In genomic region chr13:21326155-21327030, GRCh38 we compare ENCODE assay signal across 8 cellular contexts.
DNase-seq lines count a peak whose midpoint lies in the region; ATAC-seq and TF ChIP-seq lines count a peak whose summit lies in the region.

No MANE protein-coding gene starts in this region.

- peak overlapping the region; percentile 42 for H3K9ac ChIP-seq in NT2/D1 (ENCODE audit: insufficient read length, low read depth)
- no peak overlapping the region for H3K9ac ChIP-seq in endodermal cell (ENCODE audit: extremely low read depth, low read length, poor library complexity, severe bottlenecking)

- no peak overlapping the region for H3K27ac Mint-ChIP-seq in CD8-positive, alpha-beta T cell
- no peak overlapping the region for H3K27ac Mint-ChIP-seq in endodermal cell
- H3K27ac Mint-ChIP-seq in memory B cell = peak overlapping the region; percentile 87

- no peak for TF ChIP-seq POLR2A in transverse colon (IDR thresholded peaks at IDR 0.05)

- peak overlapping the region; percentile 52 for H3K4me3 Mint-ChIP-seq in CD8-positive, alpha-beta T cell
- H3K4me3 Mint-ChIP-seq in endodermal cell (peak overlapping the region; percentile 51), memory B cell (peak overlapping the region; percentile 85)

- DNase-seq in CD8-positive, alpha-beta T cell = peak in 2 of 7 experiments; percentile 20 to 65
- DNase-seq in NT2/D1 (ENCODE audit: low read depth, low spot score) (peak; percentile 55), endodermal cell (peak; percentile 85), memory B cell (ENCODE audit: low spot score in 2 of 2) (no peak), transverse colon (peak; percentile 33), SW 1271 (lab: John Stamatoyannopoulos, UW) (no peak), T-helper 1 cell (no peak)

- POLR2A ChIA-PET in CD8-positive, alpha-beta T cell (lab: Charles Lee) = interaction anchor here (1.0 kb wide), 1 partner anchor 15 kb away, joined by 3 read pairs; no protein-coding TSS in a partner anchor

- peaks cover 10% of the 10 kb centered on the region for H3K4me1 Mint-ChIP-seq in CD8-positive, alpha-beta T cell (ENCODE audit: low read depth)
- H3K4me1 Mint-ChIP-seq in endodermal cell (peaks cover 37% of the 10 kb centered on the region), memory B cell (peaks cover 33% of the 10 kb centered on the region)

- H3K9me3 Mint-ChIP-seq in CD8-positive, alpha-beta T cell = no peaks in the 10 kb centered on the region
- no peaks in the 10 kb centered on the region for H3K9me3 Mint-ChIP-seq in endodermal cell
- peaks cover 2% of the 10 kb centered on the region for H3K9me3 Mint-ChIP-seq in memory B cell

- peak overlapping the region; percentile 51 for H3K27ac ChIP-seq in CD8-positive, alpha-beta T cell (ENCODE audit: low read depth, low read length)
- H3K27ac ChIP-seq in endodermal cell (ENCODE audit: low read depth, low read length) = no peak overlapping the region
- peak overlapping the region in 1 of 4 donors; percentile 42 for H3K27ac ChIP-seq in transverse colon

- no peak for TF ChIP-seq CTCF in CD8-positive, alpha-beta T cell (IDR thresholded peaks at IDR 0.05)
- TF ChIP-seq CTCF in endodermal cell (conservative IDR thresholded peaks at IDR 0.05) (no peak), transverse colon (IDR thresholded peaks at IDR 0.05) (no peak)

- WGBS in endodermal cell (ENCODE audit: insufficient coverage in 1 of 2, insufficient read length in 1 of 2), 2 experiments = 2 to 11% methylated on average over 13 to 51 of the region's 52 CpGs
- WGBS in transverse colon (ENCODE audit: low coverage in 1 of 2), 2 donors = 25 to 60% methylated on average over 3 to 47 of the region's 52 CpGs

- no peaks in the 10 kb centered on the region for H3K27me3 ChIP-seq in CD8-positive, alpha-beta T cell (ENCODE audit: insufficient read depth, low read length)
- H3K27me3 ChIP-seq in NT2/D1 (ENCODE audit: insufficient read depth, insufficient read length) (peaks cover 5% of the 10 kb centered on the region), endodermal cell (ENCODE audit: control insufficient read depth, insufficient read depth, low read length, poor library complexity, severe bottlenecking) (peaks cover 58% of the 10 kb centered on the region), transverse colon (no peaks in the 10 kb centered on the region)

- peak overlapping the region; percentile 51 for H3K4me3 ChIP-seq in CD8-positive, alpha-beta T cell (ENCODE audit: low read depth, low read length)
- peak overlapping the region; percentile 40 for H3K4me3 ChIP-seq in NT2/D1 (ENCODE audit: insufficient read length, low read depth)
- peak overlapping the region; percentile 67 for H3K4me3 ChIP-seq in endodermal cell (ENCODE audit: low read length)
- peak overlapping the region; percentile 34 to 59 (median 50) for H3K4me3 ChIP-seq in transverse colon

- in situ Hi-C loops in transverse colon (cut with MboI; ENCODE audit: low pct_ligation_motif_present in 1 of 4, low pct_unique_long_range_greater_than_20kb in 1 of 4, low sequenced_read_pairs in 3 of 4) = no loop called here

- peaks cover 9% of the 10 kb centered on the region for H3K36me3 Mint-ChIP-seq in CD8-positive, alpha-beta T cell
- H3K36me3 Mint-ChIP-seq in endodermal cell (ENCODE audit: low read depth) (no peaks in the 10 kb centered on the region), memory B cell (peaks cover 4% of the 10 kb centered on the region)

- ATAC-seq in CD8-positive, alpha-beta T cell = peak; percentile 46
- peak; percentile 73 for ATAC-seq in memory B cell (ENCODE audit: low read depth)
- no peak for ATAC-seq in HG02588 (IDR thresholded peaks at IDR 0.05; ENCODE audit: unreplicated experiment)

- no peaks in the 10 kb centered on the region for H3K9me3 ChIP-seq in CD8-positive, alpha-beta T cell (ENCODE audit: low read length)
- H3K9me3 ChIP-seq in NT2/D1 (ENCODE audit: insufficient read depth, low read length) (no peaks in the 10 kb centered on the region; the same call in 1 of the 2 replicates), endodermal cell (ENCODE audit: control insufficient read depth, low read length) (no peaks in the 10 kb centered on the region), transverse colon (no peaks in the 10 kb centered on the region)

- CTCF ChIA-PET in CD8-positive, alpha-beta T cell (lab: Charles Lee) = no interaction called here

- no peaks in the 10 kb centered on the region for H3K27me3 Mint-ChIP-seq in CD8-positive, alpha-beta T cell (ENCODE audit: low read depth)
- peaks cover 74% of the 10 kb centered on the region for H3K27me3 Mint-ChIP-seq in endodermal cell (ENCODE audit: insufficient read depth)
- no peaks in the 10 kb centered on the region for H3K27me3 Mint-ChIP-seq in memory B cell

- intact Hi-C loops in CD8-positive, alpha-beta T cell (cut with DNase I, micrococcal nuclease) = no loop called here
- intact Hi-C loops in transverse colon (cut with DNase I; ENCODE audit: low total_unique reads) = no loop called here

- TF ChIP-seq EP300 in transverse colon (IDR thresholded peaks at IDR 0.05; ENCODE audit: low read depth) = no peak

- H3K4me1 ChIP-seq in CD8-positive, alpha-beta T cell (ENCODE audit: insufficient read depth, low read length) = peaks cover 3% of the 10 kb centered on the region
- H3K4me1 ChIP-seq in NT2/D1 (ENCODE audit: insufficient read depth, insufficient read length) = no peaks in the 10 kb centered on the region
- peaks cover 4% of the 10 kb centered on the region for H3K4me1 ChIP-seq in endodermal cell (ENCODE audit: control insufficient read depth, insufficient read depth, low read length)
- H3K4me1 ChIP-seq in transverse colon = peaks cover 0 to 5% (median 4%) of the 10 kb centered on the region in 4 donors

- no peaks in the 10 kb centered on the region for H3K36me3 ChIP-seq in CD8-positive, alpha-beta T cell (ENCODE audit: insufficient read depth, low read length)
- H3K36me3 ChIP-seq in NT2/D1 (ENCODE audit: insufficient read depth, insufficient read length, low read length) (no peaks in the 10 kb centered on the region), endodermal cell (ENCODE audit: control insufficient read depth, insufficient read depth, low read length) (no peaks in the 10 kb centered on the region), transverse colon (no peaks in the 10 kb centered on the region)

Comparison
In these comparisons a context has a peak if more than half of its experiments do, and no peak if none do; other contexts are left out.
1. DNase-seq: peak in NT2/D1 (single experiment), endodermal cell (single experiment) and transverse colon (single experiment); none in memory B cell (0 of 2), SW 1271 (0 of 2) and T-helper 1 cell (0 of 5).
2. Peak in every context shown above with its lines, with median percentiles within 50 percentile points of each other: H3K4me3 ChIP-seq and H3K4me3 Mint-ChIP-seq.